20 cellular contexts compared by ENCODE assay signal in genomic region chr6:100468013-100468622, GRCh38. TPM values are rescaled to one million over a fixed set of nuclear protein-coding genes. Genes with fewer than 3 reads are reported as not detected.
DNase-seq lines count a peak whose midpoint lies in the region; ATAC-seq, FAIRE-seq and TF ChIP-seq lines count a peak whose summit lies in the region.
"Had no signal": no experiment of that assay in that cellular context is flagged by ENCODE, and none has a peak within 500 bp of the region (broad histone marks: within the 10 kb centered on the region; RNA-seq: fewer than 3 reads in every experiment).

No MANE protein-coding gene starts in this region.

- H3K9ac ChIP-seq in endothelial cell of umbilical vein (replicated peaks; ENCODE audit: extremely low read depth, insufficient read depth, low read length): no peak overlapping the region

- H3K9me3 ChIP-seq in CD4-positive, CD25-positive, alpha-beta regulatory T cell (ENCODE audit: control insufficient read depth in 2 of 2, low read length in 2 of 2): peaks cover 5% of the 10 kb centered on the region in 2 experiments
- H3K9me3 ChIP-seq in endothelial cell of umbilical vein (replicated peaks; ENCODE audit: control insufficient read depth, insufficient read depth, low read length): no peaks in the 10 kb centered on the region
- H3K9me3 ChIP-seq: SJCRH30 had no signal

- H4K20me1 ChIP-seq in endothelial cell of umbilical vein (replicated peaks; ENCODE audit: control insufficient read depth, extremely low read depth, insufficient read depth, low read length): no peaks in the 10 kb centered on the region

- no peak for DNase-seq in CD4-positive, CD25-positive, alpha-beta regulatory T cell
- DNase-seq in EH (ENCODE audit: low read depth): peak; percentile 24
- DNase-seq in endothelial cell of umbilical vein (ENCODE audit: low read depth, low spot score): no peak
- DNase-seq in retina: peak; percentile 60
- DNase-seq in D341Med (ENCODE audit: low spot score): no peak
- no peak for DNase-seq in NCI-H345 treated with DMSO at 0.1 percent for 48 hours (lab: John Stamatoyannopoulos, UW; ENCODE audit: unreplicated experiment)
- DNase-seq in stimulated activated CD4-positive, alpha-beta T cell treated with anti-CD3 and anti-CD28 coated beads, Interleukin-12 subunit alpha, Interleukin-12 subunit beta, amount 100 ng/mL, for 4 hours: no peak
- DNase-seq: ACHN, COR-L47, DMS153, GF-D8, KBM-7, NCI-H1105, NCI-H2081, NCI-H2171 treated with DMSO at 0.1 percent for 48 hours, NCI-H446 treated with DMSO at 0.1 percent for 48 hours, SJCRH30 had no signal

- H3K36me3 Mint-ChIP-seq in CD4-positive, CD25-positive, alpha-beta regulatory T cell: no peaks in the 10 kb centered on the region

- H3K27ac Mint-ChIP-seq in CD4-positive, CD25-positive, alpha-beta regulatory T cell: no peak overlapping the region

- POLR2A ChIA-PET in endothelial cell of umbilical vein (lab: Charles Lee): no interaction called here

- ATAC-seq in CD4-positive, CD25-positive, alpha-beta regulatory T cell (ENCODE audit: low read depth in 2 of 2): no peak
- ATAC-seq: Panc1 had no signal

- no peak overlapping the region for H3K4me3 ChIP-seq in CD4-positive, CD25-positive, alpha-beta regulatory T cell (ENCODE audit: low read depth, low read length)
- H3K4me3 ChIP-seq in endothelial cell of umbilical vein (replicated peaks in 1 of 3; ENCODE audit: insufficient read depth in 1 of 3, low read depth in 1 of 3, low read length in 3 of 3): no peak overlapping the region
- H3K4me3 ChIP-seq: SJCRH30 had no signal

- peaks cover 7 to 40% (median 15%) of the 10 kb centered on the region in 4 donors for H3K4me1 Mint-ChIP-seq in CD4-positive, CD25-positive, alpha-beta regulatory T cell

- BruUV-seq in endothelial cell of umbilical vein (replicated peaks; lab: Mats Ljungman, UMichigan): no TSS peak

- no peaks in the 10 kb centered on the region for H3K79me2 ChIP-seq in endothelial cell of umbilical vein (ENCODE audit: control insufficient read depth, insufficient read depth, low read length)

- peaks cover 75% of the 10 kb centered on the region for H3K27me3 Mint-ChIP-seq in CD4-positive, CD25-positive, alpha-beta regulatory T cell

- no peak overlapping the region for H3K27ac ChIP-seq in CD4-positive, CD25-positive, alpha-beta regulatory T cell (ENCODE audit: insufficient read depth, low read length, poor library complexity, severe bottlenecking)
- no peak overlapping the region for H3K27ac ChIP-seq in endothelial cell of umbilical vein (ENCODE audit: insufficient read depth, low read depth, low read length)
- H3K27ac ChIP-seq: C4-2B, SJCRH30 had no signal

- H3K9me3 Mint-ChIP-seq in CD4-positive, CD25-positive, alpha-beta regulatory T cell: peaks cover 0 to 30% (median 3%) of the 10 kb centered on the region in 7 donors

- peaks cover 27% of the 10 kb centered on the region for H3K4me1 ChIP-seq in CD4-positive, CD25-positive, alpha-beta regulatory T cell (ENCODE audit: control insufficient read depth, insufficient read depth, low read length, poor library complexity, severe bottlenecking)
- peaks cover 17% of the 10 kb centered on the region for H3K4me1 ChIP-seq in endothelial cell of umbilical vein (ENCODE audit: control insufficient read depth, extremely low read depth, insufficient read depth, low read length)
- H3K4me1 ChIP-seq: SJCRH30 had no signal

- peak; percentile 26 for FAIRE-seq in endothelial cell of umbilical vein (lab: Jason Lieb, UNC)

- no peak overlapping the region for H2AFZ ChIP-seq in endothelial cell of umbilical vein (ENCODE audit: low read depth, low read length)

- intact Hi-C loops in endothelial cell of umbilical vein (cut with micrococcal nuclease): loop anchor here (10.0 kb wide), 1 partner anchor 863 kb away; the partner anchor contains the start of gene PRDM13

- no peaks in the 10 kb centered on the region for H3K36me3 ChIP-seq in CD4-positive, CD25-positive, alpha-beta regulatory T cell (ENCODE audit: control insufficient read depth, insufficient read depth, low read length)
- no peaks in the 10 kb centered on the region for H3K36me3 ChIP-seq in endothelial cell of umbilical vein (ENCODE audit: control insufficient read depth in 2 of 2, extremely low read depth in 1 of 2, insufficient read depth in 2 of 2, low read length in 2 of 2)
- H3K36me3 ChIP-seq: SJCRH30 had no signal

- H3K9me1 ChIP-seq in endothelial cell of umbilical vein (replicated peaks; ENCODE audit: control insufficient read depth, extremely low read depth, insufficient read depth, low read length): no peaks in the 10 kb centered on the region

- TF ChIP-seq CTCF in endothelial cell of umbilical vein (IDR thresholded peaks at IDR 0.05; ENCODE audit: extremely low read depth in 1 of 2, insufficient read depth in 1 of 2, low read depth in 1 of 2, low read length in 2 of 2): no peak

- CTCF ChIA-PET in endothelial cell of umbilical vein (lab: Charles Lee): no interaction called here

- dilution Hi-C loops in endothelial cell of umbilical vein (cut with MboI; ENCODE audit: extremely low pct_ligation_motif_present, low sequenced_read_pairs): loop anchor here (25.0 kb wide), 1 partner anchor 356 kb away; no protein-coding TSS in a partner anchor

- TF ChIP-seq POLR2A in endothelial cell of umbilical vein (IDR thresholded peaks at IDR 0.05; ENCODE audit: low read depth, low read length): no peak

- no peak overlapping the region for H3K4me2 ChIP-seq in endothelial cell of umbilical vein (ENCODE audit: insufficient read depth, low read length)

- peaks cover 56% of the 10 kb centered on the region for H3K27me3 ChIP-seq in CD4-positive, CD25-positive, alpha-beta regulatory T cell (ENCODE audit: control insufficient read depth, insufficient read depth, low read length)
- peaks cover 76 to 97% of the 10 kb centered on the region in 2 experiments for H3K27me3 ChIP-seq in endothelial cell of umbilical vein (ENCODE audit: control insufficient read depth in 2 of 2, insufficient read depth in 2 of 2, low read length in 2 of 2)
- H3K27me3 ChIP-seq: SJCRH30 had no signal

- peak overlapping the region in 3 of 4 donors; percentile 0 to 55 (median 22) for H3K4me3 Mint-ChIP-seq in CD4-positive, CD25-positive, alpha-beta regulatory T cell

TF ChIP-seq in endothelial cell of umbilical vein, 7 proteins besides CTCF, POLR2A, EP300 and RAD21:
- TF ChIP-seq MAX (IDR thresholded peaks at IDR 0.05; ENCODE audit: insufficient read depth, insufficient read length) (no peak), EZH2 (IDR thresholded peaks at IDR 0.05; ENCODE audit: borderline replicate concordance, low read depth, low read length, severe bottlenecking) (peak; percentile 14)

RNA-seq across cellular contexts. Expression of gene SIM1, which starts 3.4 kb away (rescaled TPM):
- total RNA-seq in CD4-positive, CD25-positive, alpha-beta regulatory T cell: 0.64 TPM
- under 1 TPM in 2 of 4 donors, not detected in 2; 0.39 to 0.51 TPM for polyA plus RNA-seq in CD4-positive, CD25-positive, alpha-beta regulatory T cell
- total RNA-seq in endothelial cell of umbilical vein: 0.29 and 0.39 TPM in 2 replicates
- 0.11 and 0.14 TPM in 2 replicates for polyA plus RNA-seq in endothelial cell of umbilical vein
- polyA plus RNA-seq in endothelial cell of umbilical vein (2011; cell fraction: cytosol; rRNA removed): 0.14 and 0.21 TPM in 2 replicates
- polyA plus RNA-seq in endothelial cell of umbilical vein (2011; cell fraction: nucleus; rRNA removed): 0.34 and 0.41 TPM in 2 replicates
- polyA plus RNA-seq in endothelial cell of umbilical vein (2012): 0.37 and 0.55 TPM in 2 replicates
- 0.53 and 0.63 TPM in 2 replicates for polyA minus RNA-seq in endothelial cell of umbilical vein
- not detected for polyA minus RNA-seq in endothelial cell of umbilical vein (2011; cell fraction: cytosol; rRNA and poly(A)+ RNA removed)
- polyA minus RNA-seq in endothelial cell of umbilical vein (2011; cell fraction: nucleus; rRNA and poly(A)+ RNA removed): 0.87 and 1.6 TPM in 2 replicates
- total RNA-seq: H4 had no signal

Comparison
In these comparisons a context has a peak if more than half of its experiments do, and no peak if none do; other contexts are left out.
1. DNase-seq: peak in EH (single experiment) and retina (single experiment); none in CD4-positive, CD25-positive, alpha-beta regulatory T cell (0 of 3), endothelial cell of umbilical vein (single experiment), D341Med (single experiment), NCI-H345 treated with DMSO at 0.1 percent for 48 hours (single experiment) and stimulated activated CD4-positive, alpha-beta T cell treated with anti-CD3 and anti-CD28 coated beads, Interleukin-12 subunit alpha, Interleukin-12 subunit beta, amount 100 ng/mL, for 4 hours (single experiment).